In genomic region chr4:141645611-141646340, GRCh38 we compare ENCODE assay signal across 15 cellular contexts. TPM values are rescaled to one million over a fixed set of nuclear protein-coding genes. Genes with fewer than 3 reads are reported as not detected.
A peak's percentile ranks its signal among the peaks of the same experiment; 100 is the strongest.
DNase-seq lines count a peak whose midpoint lies in the region; ATAC-seq and TF ChIP-seq lines count a peak whose summit lies in the region.
"Had no signal": no experiment of that assay in that cellular context is flagged by ENCODE, and none has a peak within 500 bp of the region (broad histone marks: within the 10 kb centered on the region; RNA-seq: fewer than 3 reads in every experiment).

No MANE protein-coding gene starts in this region.

- H3K4ac ChIP-seq in H9 (ENCODE audit: low read depth, low read length): no peak overlapping the region

- H3K18ac ChIP-seq in H9 (ENCODE audit: insufficient read length, low read depth, low read length): no peak overlapping the region

- H3K14ac ChIP-seq in H9 (ENCODE audit: insufficient read depth, low read length): no peak overlapping the region

- no peak overlapping the region for H4K8ac ChIP-seq in H9 (replicated peaks; ENCODE audit: insufficient read length, low read depth, low read length)

- in situ Hi-C loops in Caki2 (cut with HindIII; ENCODE audit: low pct_unique_long_range_greater_than_20kb, low sequenced_read_pairs) (no loop called here), astrocyte of the cerebellum (cut with HindIII; ENCODE audit: low sequenced_read_pairs) (no loop called here)

- H3K4me2 ChIP-seq in H9 (ENCODE audit: insufficient read depth, insufficient read length, low read length): no peak overlapping the region
- H3K4me2 ChIP-seq: PC-9 had no signal

- no peak overlapping the region for H2BK12ac ChIP-seq in H9 (ENCODE audit: insufficient read length, low read depth, low read length)

- no peak overlapping the region for H3K4me3 ChIP-seq in astrocyte of the cerebellum (ENCODE audit: low read depth, low read length)
- H3K4me3 ChIP-seq: PC-9, right atrium auricular region had no signal

- H2AK5ac ChIP-seq in H9 (ENCODE audit: insufficient read length, low read length): no peak overlapping the region

- H2AFZ ChIP-seq in H9 (ENCODE audit: low read length): no peak overlapping the region
- H2AFZ ChIP-seq: PC-9 had no signal

- no peaks in the 10 kb centered on the region for H3K9me3 ChIP-seq in H9 (ENCODE audit: control insufficient read depth, low read depth, low read length)
- H3K9me3 ChIP-seq: right atrium auricular region had no signal

- no peak overlapping the region for H2BK15ac ChIP-seq in H9 (ENCODE audit: low read depth, low read length)

- no peak overlapping the region for H3K27ac ChIP-seq in H9 (ENCODE audit: insufficient read length, low read depth, low read length)
- H3K27ac ChIP-seq: PC-9, right atrium auricular region had no signal

- no peak overlapping the region for H4K91ac ChIP-seq in H9 (ENCODE audit: insufficient read length, low read depth, low read length)

- H2BK120ac ChIP-seq in H9 (ENCODE audit: low read depth, low read length, poor library complexity, severe bottlenecking): no peak overlapping the region

- H3K9ac ChIP-seq in H9 (ENCODE audit: extremely low read depth, insufficient read length, low read length): no peak overlapping the region

- no peak overlapping the region for H3K23ac ChIP-seq in H9 (ENCODE audit: insufficient read length, low read depth, low read length)

- H3K9me3 Mint-ChIP-seq in effector memory CD8-positive, alpha-beta T cell: no peaks in the 10 kb centered on the region
- H3K9me3 Mint-ChIP-seq in H9 (no peaks in the 10 kb centered on the region), immature natural killer cell (no peaks in the 10 kb centered on the region)
- H3K9me3 Mint-ChIP-seq: central memory CD8-positive, alpha-beta T cell; mesothelial cell of epicardium had no signal

- H3K27me3 ChIP-seq in H9 (ENCODE audit: insufficient read depth, low read length): no peaks in the 10 kb centered on the region
- H3K27me3 ChIP-seq: right atrium auricular region had no signal

- H3K23me2 ChIP-seq in H9 (ENCODE audit: insufficient read length, low read depth, low read length, poor library complexity, severe bottlenecking): no peaks in the 10 kb centered on the region

- H3K27me3 Mint-ChIP-seq in effector memory CD8-positive, alpha-beta T cell: no peaks in the 10 kb centered on the region
- no peaks in the 10 kb centered on the region; the same call in 1 of the 2 replicates for H3K27me3 Mint-ChIP-seq in H9 (ENCODE audit: low read depth)
- no peaks in the 10 kb centered on the region for H3K27me3 Mint-ChIP-seq in immature natural killer cell (ENCODE audit: low read depth in 3 of 3)
- H3K27me3 Mint-ChIP-seq: central memory CD8-positive, alpha-beta T cell had no signal

- TF ChIP-seq CTCF in astrocyte of the cerebellum (IDR thresholded peaks at IDR 0.05; ENCODE audit: low read depth, low read length, missing control alignments) (no peak), H9 (conservative IDR thresholded peaks at IDR 0.05) (no peak)

- peaks cover 19 to 20% of the 10 kb centered on the region in 2 donors for H3K4me1 Mint-ChIP-seq in effector memory CD8-positive, alpha-beta T cell (ENCODE audit: low read depth in 2 of 2)
- H3K4me1 Mint-ChIP-seq in H9 (no peaks in the 10 kb centered on the region), immature natural killer cell (peaks cover 10 to 19% of the 10 kb centered on the region in 2 donors)
- H3K4me1 Mint-ChIP-seq: mesothelial cell of epicardium had no signal

- H3K36me3 Mint-ChIP-seq in effector memory CD8-positive, alpha-beta T cell (ENCODE audit: insufficient read depth): no peaks in the 10 kb centered on the region
- no peaks in the 10 kb centered on the region for H3K36me3 Mint-ChIP-seq in H9 (ENCODE audit: insufficient read depth in 1 of 3, low read depth in 3 of 3)
- H3K36me3 Mint-ChIP-seq in immature natural killer cell: no peaks in the 10 kb centered on the region
- H3K36me3 Mint-ChIP-seq: mesothelial cell of epicardium had no signal

- no peak overlapping the region for H3K27ac Mint-ChIP-seq in effector memory CD8-positive, alpha-beta T cell
- H3K27ac Mint-ChIP-seq in H9 (no peak overlapping the region), immature natural killer cell (no peak overlapping the region)
- H3K27ac Mint-ChIP-seq: mesothelial cell of epicardium had no signal

- H2BK5ac ChIP-seq in H9 (ENCODE audit: insufficient read length, low read length): no peak overlapping the region

- H3K4me1 ChIP-seq in H9 (ENCODE audit: insufficient read depth, low read length): no peaks in the 10 kb centered on the region

- H3K79me1 ChIP-seq in H9 (ENCODE audit: insufficient read depth, low read depth, low read length, poor library complexity, severe bottlenecking): no peaks in the 10 kb centered on the region

- no peak overlapping the region for H3K4me3 Mint-ChIP-seq in effector memory CD8-positive, alpha-beta T cell
- no peak overlapping the region; a peak in 1 of 5 replicates for H3K4me3 Mint-ChIP-seq in H9
- no peak overlapping the region for H3K4me3 Mint-ChIP-seq in immature natural killer cell
- H3K4me3 Mint-ChIP-seq: central memory CD8-positive, alpha-beta T cell; mesothelial cell of epicardium had no signal

- DNase-seq in Caki2 (ENCODE audit: low read depth) (peak; percentile 77), astrocyte of the cerebellum (ENCODE audit: low read depth) (peak; percentile 33), kidney tubule cell (ENCODE audit: low spot score) (peak; percentile 98), H9 (no peak), immature natural killer cell (no peak)
- no peak for DNase-seq in effector memory CD8-positive, alpha-beta T cell
- DNase-seq: activated T-cell treated with anti-CD3 and anti-CD28 coated beads, Interleukin-2, amount 50 U/mL, for 48 hours; C1 segment of cervical spinal cord; NCI-H2171; PC-9 had no signal

- WGBS in H9 (ENCODE audit: extremely low coverage, insufficient read length, low lambda C conversion rate): no CpG with 5 or more reads among the region's 3 CpGs

- no peaks in the 10 kb centered on the region for H4K20me1 ChIP-seq in H9 (ENCODE audit: control insufficient read depth, insufficient read depth, insufficient read length)

- H3K56ac ChIP-seq in H9 (ENCODE audit: insufficient read length, low read depth, low read length): no peak overlapping the region

- H3K79me2 ChIP-seq in H9 (ENCODE audit: insufficient read depth, low read length): no peaks in the 10 kb centered on the region

- no peak overlapping the region for H2BK20ac ChIP-seq in H9 (ENCODE audit: low read depth, low read length, poor library complexity, severe bottlenecking)

- ATAC-seq in HG03442 (IDR thresholded peaks at IDR 0.05; ENCODE audit: unreplicated experiment): peak; percentile 33
- no peak for ATAC-seq in effector memory CD8-positive, alpha-beta T cell (replicated peaks)
- ATAC-seq in HG02884 (IDR thresholded peaks at IDR 0.05; ENCODE audit: unreplicated experiment): no peak

- H3T11ph ChIP-seq in H9 (ENCODE audit: low read length): no peak overlapping the region

- no peak overlapping the region for H4K5ac ChIP-seq in H9 (ENCODE audit: insufficient read length, low read depth, low read length)

RNA-seq across cellular contexts. Expression of gene IL15, which starts 9.4 kb away (rescaled TPM):
- 17.9 and 27.4 TPM in 2 replicates for total RNA-seq in Caki2 (2014; rRNA removed; shearing (Covaris generic); ENCODE audit: low replicate concordance)
- total RNA-seq in H9 (2021): 0.39 and 0.61 TPM in 2 replicates
- 1 to 10 TPM; 4.0 to 6.0 (median 5.3) TPM for polyA plus RNA-seq in immature natural killer cell

Comparison
In these comparisons a context has a peak if more than half of its experiments do, and no peak if none do; other contexts are left out.
1. DNase-seq: peak in Caki2 (single experiment), astrocyte of the cerebellum (single experiment) and kidney tubule cell (single experiment); none in effector memory CD8-positive, alpha-beta T cell (0 of 3), H9 (single experiment) and immature natural killer cell (0 of 3).
2. RNA of gene IL15, which starts 9.4 kb away (total RNA-seq): 17.9 to 27.4 TPM in Caki2; 0.39 to 0.61 TPM in H9; every median in the first group is over 10 times any median in the second.